ENCODE assay signal across 18 cellular contexts in the genomic region with DNA sequence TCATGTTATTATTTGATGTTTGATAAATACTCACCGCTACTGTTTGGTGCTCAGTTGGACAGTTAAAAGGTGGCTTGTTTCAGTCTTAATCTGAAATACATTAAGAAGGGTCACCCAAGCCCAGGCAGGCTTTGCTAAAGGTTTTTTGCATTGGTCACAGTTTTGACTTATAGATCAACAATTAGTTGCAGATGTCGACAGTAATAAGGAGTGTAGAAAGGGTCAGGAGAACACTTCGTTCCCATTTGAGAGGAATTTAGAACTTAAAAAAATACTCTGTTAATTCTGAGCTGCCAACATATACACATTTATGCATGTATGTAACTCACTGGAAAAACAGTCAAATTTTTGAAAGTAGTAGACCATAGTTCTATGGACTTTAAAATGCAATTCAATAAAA.
A peak's percentile ranks its signal among the peaks of the same experiment; 100 is the strongest.
DNase-seq lines count a peak whose midpoint lies in the region; ATAC-seq and TF ChIP-seq lines count a peak whose summit lies in the region.
"Had no signal": no experiment of that assay in that cellular context is flagged by ENCODE, and none has a peak within 500 bp of the region (broad histone marks: within the 10 kb centered on the region; RNA-seq: fewer than 3 reads in every experiment).

No MANE protein-coding gene starts in this region.

- TF ChIP-seq CTCF in SK-N-SH (IDR thresholded peaks at IDR 0.05), result no peak
- TF ChIP-seq CTCF in astrocyte of the spinal cord (IDR thresholded peaks at IDR 0.05; ENCODE audit: low read depth, low read length), result no peak
- no peak for TF ChIP-seq CTCF in foreskin fibroblast (IDR thresholded peaks at IDR 0.05; ENCODE audit: low read depth, low read length)

- in situ Hi-C loops in astrocyte of the spinal cord (cut with HindIII; ENCODE audit: low sequenced_read_pairs), result no loop called here

- no peak overlapping the region for H3K9ac ChIP-seq in SK-N-SH

- H3K4me1 ChIP-seq in SK-N-SH (ENCODE audit: control insufficient read depth in 1 of 2, insufficient read depth in 2 of 2, low read depth in 1 of 2, low read length in 1 of 2), result peaks cover 47 to 71% of the 10 kb centered on the region in 2 experiments
- H3K4me1 ChIP-seq: Peyer's patch had no signal

- CTCF ChIA-PET in SK-N-SH (lab: Yijun Ruan, JAX), result interaction anchor here (0.7 kb wide), 1 partner anchor 994 kb away, joined by 3 read pairs; no protein-coding TSS in a partner anchor

- H2AFZ ChIP-seq in SK-N-SH (ENCODE audit: low read depth), result no peak overlapping the region

- peaks cover 49% of the 10 kb centered on the region for H3F3A ChIP-seq in SK-N-SH (replicated peaks; ENCODE audit: insufficient read depth)

- DNase-seq in SK-N-SH (no peak), astrocyte of the spinal cord (ENCODE audit: low read depth, low spot score) (peak; percentile 74), foreskin fibroblast (peak; percentile 82 to 89), islet precursor cell (no peak)
- DNase-seq: AML-193, DMS79, GDM1, Kasumi-1, NCI-H1417, NCI-H2029, NCI-H510A treated with DMSO at 0.1 percent for 48 hours, Peyer's patch, SHP77 had no signal

- H3K9me2 ChIP-seq in SK-N-SH, result no peaks in the 10 kb centered on the region

- peak overlapping the region; percentile 1 to 90; a peak in 3 of 4 replicates for H3K27ac ChIP-seq in SK-N-SH (ENCODE audit: low read depth in 2 of 2, low read length in 1 of 2)
- H3K27ac ChIP-seq: 22Rv1, Peyer's patch had no signal

- H3K36me3 ChIP-seq in SK-N-SH (replicated peaks in 1 of 2; ENCODE audit: control insufficient read depth in 1 of 2, insufficient read depth in 2 of 2, low read length in 1 of 2), result no peaks in the 10 kb centered on the region
- H3K36me3 ChIP-seq: Peyer's patch had no signal

- H3K9me3 ChIP-seq in SK-N-SH, result no peaks in the 10 kb centered on the region
- H3K9me3 ChIP-seq: Peyer's patch had no signal

- H3K79me2 ChIP-seq in SK-N-SH (ENCODE audit: insufficient read depth), result no peaks in the 10 kb centered on the region

- ATAC-seq in SK-N-SH treated with all-trans-retinoic acid at 6 μM for 48 hours (no peak), HG02623 (IDR thresholded peaks at IDR 0.05; ENCODE audit: unreplicated experiment) (no peak), GM19397 (IDR thresholded peaks at IDR 0.05; ENCODE audit: unreplicated experiment) (no peak), GM18519 (IDR thresholded peaks at IDR 0.05; ENCODE audit: low FRiP score, unreplicated experiment) (no peak)

- no peak for TF ChIP-seq RAD21 in SK-N-SH (IDR thresholded peaks at IDR 0.05; ENCODE audit: low read length)

- POLR2A ChIA-PET in SK-N-SH (lab: Yijun Ruan, JAX), result no interaction called here

- H4K20me1 ChIP-seq in SK-N-SH (ENCODE audit: insufficient read depth), result no peaks in the 10 kb centered on the region

- H3K27me3 ChIP-seq in SK-N-SH (ENCODE audit: insufficient read depth), result no peaks in the 10 kb centered on the region
- H3K27me3 ChIP-seq: Peyer's patch had no signal

- no peak overlapping the region for H3K4me2 ChIP-seq in SK-N-SH

- H3K4me3 ChIP-seq in SK-N-SH (ENCODE audit: low read depth in 2 of 2, low read length in 1 of 2) (no peak overlapping the region), astrocyte of the spinal cord (ENCODE audit: low read depth, low read length) (no peak overlapping the region), foreskin fibroblast (ENCODE audit: low read depth in 1 of 2, low read length in 2 of 2) (no peak overlapping the region)
- H3K4me3 ChIP-seq: Peyer's patch had no signal

- WGBS in SK-N-SH (ENCODE audit: low lambda C conversion rate), result 70% methylated on average over 3 of the region's 3 CpGs

- peak in 1 of 2 experiments; percentile 19; a peak in 1 of 4 replicates for TF ChIP-seq EP300 in SK-N-SH (IDR thresholded peaks at IDR 0.05; ENCODE audit: borderline replicate concordance in 1 of 2, low read depth in 1 of 2, low read length in 1 of 2)

TF ChIP-seq in SK-N-SH, 30 proteins besides CTCF, POLR2A, EP300 and RAD21:
- TF ChIP-seq TCF12 (IDR thresholded peaks at IDR 0.05) (peak; percentile 41; the same call in 1 of the 2 replicates), JUND (IDR thresholded peaks at IDR 0.05) (no peak)

TF ChIP-seq in SK-N-SH treated with all-trans-retinoic acid at 6 μM for 48 hours, 23 proteins besides CTCF, POLR2A, EP300 and RAD21:
- TF ChIP-seq TCF4 (CRISPR knock-in tag; IDR thresholded peaks at IDR 0.05; ENCODE audit: borderline replicate concordance) (no peak), ZC3H10 (CRISPR knock-in tag; IDR thresholded peaks at IDR 0.05) (no peak)

Comparison
In these comparisons a context has a peak if more than half of its experiments do, and no peak if none do; other contexts are left out.
1. DNase-seq: peak in astrocyte of the spinal cord (single experiment) and foreskin fibroblast (2 of 2); none in SK-N-SH (single experiment) and islet precursor cell (single experiment).